ENCODE assay signal across 16 cellular contexts in genomic region chr13:59873309-59873708, GRCh38.
A peak's percentile ranks its signal among the peaks of the same experiment; 100 is the strongest.
DNase-seq lines count a peak whose midpoint lies in the region; ATAC-seq lines count a peak whose summit lies in the region.
"Had no signal": no experiment of that assay in that cellular context is flagged by ENCODE, and none has a peak within 500 bp of the region (broad histone marks: within the 10 kb centered on the region; RNA-seq: fewer than 3 reads in every experiment).

No MANE protein-coding gene starts in this region.

- H3K27me3 ChIP-seq in HUES64 (ENCODE audit: insufficient read depth, low read length) (no peaks in the 10 kb centered on the region), mesenchymal stem cell (ENCODE audit: control insufficient read depth in 1 of 2, insufficient read depth in 1 of 2, low read length in 2 of 2) (no peaks in the 10 kb centered on the region)
- H3K27me3 ChIP-seq: BLaER1 had no signal

- ATAC-seq in GM19324 (IDR thresholded peaks at IDR 0.05; ENCODE audit: low FRiP score, unreplicated experiment), result peak; percentile 51
- no peak for ATAC-seq in GM19328 (IDR thresholded peaks at IDR 0.05; ENCODE audit: unreplicated experiment)

- H4K91ac ChIP-seq in mesenchymal stem cell (ENCODE audit: low read length), result no peak overlapping the region

- no peak overlapping the region for H2BK15ac ChIP-seq in mesenchymal stem cell (ENCODE audit: low read depth, poor library complexity, severe bottlenecking)

- no peak overlapping the region for H2BK5ac ChIP-seq in mesenchymal stem cell (ENCODE audit: low read depth, low read length, poor library complexity, severe bottlenecking)

- peaks cover 13% of the 10 kb centered on the region; the same call in 1 of the 2 replicates for H3K4me1 ChIP-seq in HUES64 (ENCODE audit: insufficient read depth, low read length)
- H3K4me1 ChIP-seq in mesenchymal stem cell (ENCODE audit: control insufficient read depth, insufficient read depth, low read depth, low read length), result peaks cover 2% of the 10 kb centered on the region
- H3K4me1 ChIP-seq: HAP-1 had no signal

- H3K14ac ChIP-seq in mesenchymal stem cell (ENCODE audit: low read length in 2 of 2), result no peak overlapping the region

- no peak overlapping the region for H2AFZ ChIP-seq in mesenchymal stem cell (ENCODE audit: low read depth, low read length)

- H3K4me1 Mint-ChIP-seq in activated T-cell treated with anti-CD3 and anti-CD28 coated beads, Interleukin-2, amount 50 U/mL, for 24 hours (ENCODE audit: low read depth), result no peaks in the 10 kb centered on the region
- H3K4me1 Mint-ChIP-seq: CD14-positive monocyte; CD4-positive, alpha-beta memory T cell had no signal

- peaks cover 8% of the 10 kb centered on the region for H3K79me1 ChIP-seq in mesenchymal stem cell (replicated peaks; ENCODE audit: low read length, poor library complexity, severe bottlenecking)

- H3K4me2 ChIP-seq in mesenchymal stem cell (ENCODE audit: low read length, poor library complexity, severe bottlenecking), result no peak overlapping the region

- H3K36me3 Mint-ChIP-seq in activated T-cell treated with anti-CD3 and anti-CD28 coated beads, Interleukin-2, amount 50 U/mL, for 24 hours (ENCODE audit: low read depth), result no peaks in the 10 kb centered on the region
- H3K36me3 Mint-ChIP-seq: CD4-positive, alpha-beta memory T cell had no signal

- no peak overlapping the region for H3K4me3 Mint-ChIP-seq in activated T-cell treated with anti-CD3 and anti-CD28 coated beads, Interleukin-2, amount 50 U/mL, for 24 hours
- H3K4me3 Mint-ChIP-seq: CD14-positive monocyte; CD4-positive, alpha-beta memory T cell had no signal

- H3K27me3 Mint-ChIP-seq in activated T-cell treated with anti-CD3 and anti-CD28 coated beads, Interleukin-2, amount 50 U/mL, for 24 hours, result no peaks in the 10 kb centered on the region
- H3K27me3 Mint-ChIP-seq: CD4-positive, alpha-beta memory T cell had no signal

- no peak overlapping the region for H3K4ac ChIP-seq in mesenchymal stem cell (ENCODE audit: low read depth in 1 of 2, low read length in 2 of 2)

- no peak overlapping the region for H3K4me3 ChIP-seq in HUES64 (ENCODE audit: low read length)
- H3K4me3 ChIP-seq in mesenchymal stem cell (ENCODE audit: insufficient read depth in 1 of 2, low read depth in 1 of 2, low read length in 2 of 2), result no peak overlapping the region
- H3K4me3 ChIP-seq: BLaER1, HAP-1 had no signal

- no peak overlapping the region for H2BK12ac ChIP-seq in mesenchymal stem cell (ENCODE audit: low read length in 2 of 2)

- H3K9me3 ChIP-seq in HUES64 (ENCODE audit: insufficient read depth, low read depth, low read length), result no peaks in the 10 kb centered on the region
- H3K9me3 ChIP-seq in mesenchymal stem cell (ENCODE audit: control insufficient read depth, low read length), result no peaks in the 10 kb centered on the region
- H3K9me3 ChIP-seq: BLaER1, HAP-1 had no signal

- DNase-seq in mesenchymal stem cell, result no peak
- DNase-seq in effector CD8-positive, alpha-beta T cell (lab: John Stamatoyannopoulos, UW), result no peak
- DNase-seq in activated T-cell treated with anti-CD3 and anti-CD28 coated beads, Interleukin-2, amount 50 U/mL, for 24 hours, result no peak
- no peak for DNase-seq in medulla oblongata (ENCODE audit: extremely low spot score)
- DNase-seq: 8988T; CD4-positive, alpha-beta memory T cell; DMS153; DMS79; GDM1 had no signal

- H3K27ac Mint-ChIP-seq in activated T-cell treated with anti-CD3 and anti-CD28 coated beads, Interleukin-2, amount 50 U/mL, for 24 hours, result no peak overlapping the region
- H3K27ac Mint-ChIP-seq: CD14-positive monocyte; CD4-positive, alpha-beta memory T cell had no signal

- WGBS in HUES64, result 89% methylated on average over 2 of the region's 3 CpGs
- WGBS in mesenchymal stem cell, result no CpG with 5 or more reads among the region's 3 CpGs

- no peak overlapping the region for H4K8ac ChIP-seq in mesenchymal stem cell (ENCODE audit: low read length)

- H3K27ac ChIP-seq in HUES64 (ENCODE audit: low read depth, low read length) (peak overlapping the region; percentile 59; the same call in 1 of the 2 replicates), mesenchymal stem cell (ENCODE audit: low read length, poor library complexity, severe bottlenecking) (peak overlapping the region; percentile 69)
- H3K27ac ChIP-seq: BLaER1, HL-60 had no signal

- H2AK5ac ChIP-seq in mesenchymal stem cell (ENCODE audit: low read length, severe bottlenecking), result no peak overlapping the region

- H3K23ac ChIP-seq in mesenchymal stem cell (ENCODE audit: low read length in 2 of 2), result no peak overlapping the region

- H3K36me3 ChIP-seq in HUES64 (ENCODE audit: insufficient read depth, low read length) (peaks cover 10% of the 10 kb centered on the region; the same call in 1 of the 2 replicates), mesenchymal stem cell (ENCODE audit: control insufficient read depth in 1 of 2, insufficient read depth in 2 of 2, low read depth in 1 of 2, low read length in 2 of 2) (no peaks in the 10 kb centered on the region)

- no peak overlapping the region for H3K9ac ChIP-seq in HUES64 (ENCODE audit: low read depth, low read length)
- H3K9ac ChIP-seq in mesenchymal stem cell (ENCODE audit: low read length), result no peak overlapping the region
- H3K9ac ChIP-seq: BLaER1 had no signal

- H3K18ac ChIP-seq in mesenchymal stem cell (ENCODE audit: low read depth in 1 of 2, low read length in 2 of 2), result no peak overlapping the region

- no peaks in the 10 kb centered on the region for H3K9me3 Mint-ChIP-seq in activated T-cell treated with anti-CD3 and anti-CD28 coated beads, Interleukin-2, amount 50 U/mL, for 24 hours

- no peak overlapping the region for H2BK120ac ChIP-seq in mesenchymal stem cell (ENCODE audit: low read depth, low read length)
